Comparison of ENCODE assay signal across 1 cellular context in genomic region chr15:59657635-59658125, GRCh38.
TF ChIP-seq lines count a peak whose summit lies in the region.

No MANE protein-coding gene starts in this region.

TF ChIP-seq in HEK293, 187 proteins besides CTCF, POLR2A, EP300 and RAD21 (continued from another document):
- TF ChIP-seq PRDM6 (tag by site-specific recombination; IDR thresholded peaks at IDR 0.05) (no peak), ZBTB8A (tag by site-specific recombination; IDR thresholded peaks at IDR 0.05) (peak; percentile 92; the same call in 1 of the 2 replicates), ZNF280D (tag by site-specific recombination; IDR thresholded peaks at IDR 0.05) (peak; percentile 38; the same call in 1 of the 2 replicates), ZNF571 (tag by site-specific recombination; IDR thresholded peaks at IDR 0.05) (no peak)
